ENCODE assay signal across 22 cellular contexts in genomic region chr20:55333798-55334197, GRCh38.
"Had no signal": no experiment of that assay in that cellular context is flagged by ENCODE, and none has a peak within 500 bp of the region (broad histone marks: within the 10 kb centered on the region; RNA-seq: fewer than 3 reads in every experiment).

No MANE protein-coding gene starts in this region.

- H3K27ac ChIP-seq: dorsolateral prefrontal cortex, heart left ventricle, left ventricle myocardium inferior, lower lobe of right lung, parathyroid adenoma, prostate gland, right lobe of liver, suprapubic skin, thyroid gland, uterus had no signal

- H3K27ac Mint-ChIP-seq: memory B cell; nephron; stimulated activated effector memory CD8-positive, alpha-beta T cell treated with anti-CD3 and anti-CD28 coated beads, Interleukin-12 subunit alpha, Interleukin-12 subunit beta, amount 100 ng/mL, for 72 hours; type B pancreatic cell had no signal

- H3K36me3 Mint-ChIP-seq: memory B cell; stimulated activated effector memory CD8-positive, alpha-beta T cell treated with anti-CD3 and anti-CD28 coated beads, Interleukin-12 subunit alpha, Interleukin-12 subunit beta, amount 100 ng/mL, for 72 hours; type B pancreatic cell had no signal

- H2AFZ ChIP-seq: parathyroid adenoma had no signal

- H3K36me3 ChIP-seq: heart left ventricle, left ventricle myocardium inferior, lower lobe of right lung, prostate gland, right lobe of liver, suprapubic skin, thyroid gland, uterus had no signal

- H3K9me3 Mint-ChIP-seq: nephron, type B pancreatic cell had no signal

- ATAC-seq: heart left ventricle; lower lobe of right lung; right lobe of liver; stimulated activated effector memory CD8-positive, alpha-beta T cell treated with anti-CD3 and anti-CD28 coated beads, Interleukin-12 subunit alpha, Interleukin-12 subunit beta, amount 100 ng/mL, for 72 hours; stimulated activated naive CD8-positive, alpha-beta T cell treated with anti-CD3 and anti-CD28 coated beads, Interleukin-15, Interleukin-2, amounts not matched to agents 100 U/mL and 50 U/mL, for 24 hours had no signal

- H3K27me3 ChIP-seq: heart left ventricle, right lobe of liver, suprapubic skin, thyroid gland, uterus had no signal

- H3K79me2 ChIP-seq: parathyroid adenoma had no signal

- H3K9ac ChIP-seq: parathyroid adenoma had no signal

- H3K9me3 ChIP-seq: heart left ventricle, left ventricle myocardium inferior, lower lobe of right lung, prostate gland, right lobe of liver, suprapubic skin, thyroid gland, uterus had no signal

- H3K27me3 Mint-ChIP-seq: memory B cell had no signal

- H3K4me3 ChIP-seq: dorsolateral prefrontal cortex, heart left ventricle, left ventricle myocardium inferior, lower lobe of right lung, prostate gland, right lobe of liver, suprapubic skin, thyroid gland, uterus had no signal

- DNase-seq: cortex of kidney; dorsolateral prefrontal cortex; effector CD8-positive, alpha-beta T cell; heart left ventricle; hypothalamus; left cardiac atrium; left ventricle myocardium inferior; lower lobe of right lung; midbrain; right lobe of liver; stimulated activated CD4-positive, alpha-beta T cell treated with anti-CD3 and anti-CD28 coated beads, Interleukin-4, amount 100 ng/mL, for 1 hour; stimulated activated CD8-positive, alpha-beta memory T cell treated with anti-CD3 and anti-CD28 coated beads, Interleukin-4, amount 100 ng/mL, for 48 hours; stimulated activated naive CD8-positive, alpha-beta T cell treated with anti-CD3 and anti-CD28 coated beads, Interleukin-15, Interleukin-2, amounts not matched to agents 100 U/mL and 50 U/mL, for 24 hours; thyroid gland; uterus had no signal

- H3K4me3 Mint-ChIP-seq: memory B cell; nephron; stimulated activated effector memory CD8-positive, alpha-beta T cell treated with anti-CD3 and anti-CD28 coated beads, Interleukin-12 subunit alpha, Interleukin-12 subunit beta, amount 100 ng/mL, for 72 hours; type B pancreatic cell had no signal

- H3K4me1 Mint-ChIP-seq: memory B cell; nephron; stimulated activated effector memory CD8-positive, alpha-beta T cell treated with anti-CD3 and anti-CD28 coated beads, Interleukin-12 subunit alpha, Interleukin-12 subunit beta, amount 100 ng/mL, for 72 hours had no signal

- H3K4me1 ChIP-seq: heart left ventricle, left ventricle myocardium inferior, lower lobe of right lung, parathyroid adenoma, prostate gland, right lobe of liver, suprapubic skin, thyroid gland, uterus had no signal
